In the genomic region with DNA sequence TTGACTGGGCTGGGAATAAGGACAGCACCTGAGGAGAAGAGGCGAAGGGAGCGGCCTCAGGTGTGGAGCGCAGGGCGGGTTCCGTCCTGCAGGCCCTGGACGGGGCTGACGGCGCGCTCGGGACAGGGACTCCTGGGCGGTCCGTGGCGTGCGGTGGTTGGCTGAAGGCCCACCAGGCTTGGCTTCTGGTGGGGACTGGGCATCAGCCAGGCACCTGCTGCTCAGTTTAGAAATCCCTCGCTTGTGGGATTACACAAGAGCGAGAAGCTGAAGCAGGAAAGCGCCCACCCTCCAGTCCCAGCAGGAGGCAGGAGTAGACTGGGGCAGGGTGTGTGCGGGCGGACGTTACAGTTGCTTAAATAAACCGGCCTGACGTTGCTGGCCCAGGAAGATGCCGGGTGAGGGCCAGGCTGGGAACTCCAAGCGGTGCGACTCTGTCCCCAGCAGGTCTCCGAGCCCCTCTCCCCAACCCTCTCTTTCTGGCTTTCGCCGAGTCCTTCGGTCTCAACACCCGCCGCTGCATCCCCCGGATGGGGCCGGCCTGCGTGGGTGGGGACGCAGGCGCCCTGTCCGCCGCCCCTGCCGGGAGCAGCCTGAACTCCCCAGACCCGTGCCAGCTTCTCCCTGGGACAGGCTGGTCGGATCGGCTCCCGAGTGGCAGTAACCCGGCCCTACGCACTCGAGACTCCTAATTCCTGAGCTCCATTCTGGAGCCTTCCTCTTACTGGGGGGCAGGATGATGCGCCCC, we compare ENCODE assay signal across 1 cellular context.
TF ChIP-seq lines count a peak whose summit lies in the region.

No MANE protein-coding gene starts in this region.

TF ChIP-seq in K562, 482 proteins besides CTCF, POLR2A, EP300 and RAD21 (continued from another document and continues in another):
- TF ChIP-seq POLR2AphosphoS5 (IDR thresholded peaks at IDR 0.05; ENCODE audit: control insufficient read depth, insufficient read depth, low read depth, low read length) (peak; percentile 47; the same call in 1 of the 2 replicates), RREB1 (CRISPR knock-in tag; IDR thresholded peaks at IDR 0.05) (no peak), ILF3 (IDR thresholded peaks at IDR 0.05; ENCODE audit: borderline replicate concordance) (no peak), VEZF1 (CRISPR knock-in tag; IDR thresholded peaks at IDR 0.05) (no peak), HOMEZ (CRISPR knock-in tag; IDR thresholded peaks at IDR 0.05) (no peak), NFATC3 (IDR thresholded peaks at IDR 0.05) (no peak), TSC22D4 (tag; IDR thresholded peaks at IDR 0.05) (no peak), CTBP1 (IDR thresholded peaks at IDR 0.05; ENCODE audit: borderline replicate concordance) (peak; percentile 23; the same call in 1 of the 2 replicates), TEAD1 (CRISPR knock-in tag; IDR thresholded peaks at IDR 0.05) (no peak; a peak in 1 of 4 replicates), ZBTB12 (CRISPR knock-in tag; IDR thresholded peaks at IDR 0.05) (no peak), ZFP30 (CRISPR knock-in tag; IDR thresholded peaks at IDR 0.05; ENCODE audit: borderline replicate concordance) (no peak), BCOR (IDR thresholded peaks at IDR 0.05) (0 out of 2 replicates have a peak, but pooled peaks have one; percentile 18), KAT7 (CRISPR knock-in tag; IDR thresholded peaks at IDR 0.05; ENCODE audit: borderline replicate concordance) (no peak), BRD4 (IDR thresholded peaks at IDR 0.05) (no peak), NFRKB (IDR thresholded peaks at IDR 0.05; ENCODE audit: low read depth) (no peak), ZNF311 (CRISPR knock-in tag; IDR thresholded peaks at IDR 0.05) (no peak), NR4A1 (CRISPR knock-in tag; IDR thresholded peaks at IDR 0.05) (no peak), NR4A1 (tag; IDR thresholded peaks at IDR 0.05) (no peak), SOX6 (IDR thresholded peaks at IDR 0.05) (no peak), RBBP5 (IDR thresholded peaks at IDR 0.05; ENCODE audit: borderline replicate concordance, insufficient read depth, low read length, poor library complexity, severe bottlenecking) (no peak), ZNF134 (CRISPR knock-in tag; conservative IDR thresholded peaks at IDR 0.05) (no peak), RB1 (IDR thresholded peaks at IDR 0.05; ENCODE audit: low read depth) (peak; percentile 29; the same call in 1 of the 2 replicates), GATAD2A (IDR thresholded peaks at IDR 0.05) (0 out of 2 replicates have a peak, but pooled peaks have one; percentile 11), ELF1 (tag; IDR thresholded peaks at IDR 0.05) (no peak; the same call in 1 of the 2 replicates), GTF2E2 (tag; IDR thresholded peaks at IDR 0.05) (no peak), ZNF316 (IDR thresholded peaks at IDR 0.05) (no peak), MBD2 (IDR thresholded peaks at IDR 0.05; ENCODE audit: borderline replicate concordance, low read depth) (no peak), ZFPM2 (CRISPR knock-in tag; IDR thresholded peaks at IDR 0.05) (no peak), CBFA2T3 (IDR thresholded peaks at IDR 0.05) (no peak), TRIM24 (IDR thresholded peaks at IDR 0.05) (no peak), ZNF780A (CRISPR knock-in tag; IDR thresholded peaks at IDR 0.05) (no peak), HMGN3 (IDR thresholded peaks at IDR 0.05; ENCODE audit: borderline replicate concordance, extremely low read depth, insufficient read length, low read depth, low read length) (no peak), MAFF (IDR thresholded peaks at IDR 0.05; ENCODE audit: low read length) (no peak), ZNF408 (CRISPR knock-in tag; IDR thresholded peaks at IDR 0.05; ENCODE audit: low read depth) (no peak), HCFC1 (IDR thresholded peaks at IDR 0.05; ENCODE audit: low read depth, low read length) (no peak), ZNF121 (CRISPR knock-in tag; conservative IDR thresholded peaks at IDR 0.05) (no peak), RBM22 (IDR thresholded peaks at IDR 0.05; ENCODE audit: low read depth, low read length, poor library complexity, severe bottlenecking) (peak; percentile 47), ELF4 (CRISPR knock-in tag; IDR thresholded peaks at IDR 0.05) (no peak), GATA2 (CRISPR knock-in tag; IDR thresholded peaks at IDR 0.05) (no peak), SIN3A (IDR thresholded peaks at IDR 0.05; ENCODE audit: borderline replicate concordance in 2 of 2, control insufficient read depth in 1 of 2, low read depth in 2 of 2, low read length in 2 of 2) (no peak; a peak in 1 of 4 replicates)
- TF ChIP-seq, protein P1, sequence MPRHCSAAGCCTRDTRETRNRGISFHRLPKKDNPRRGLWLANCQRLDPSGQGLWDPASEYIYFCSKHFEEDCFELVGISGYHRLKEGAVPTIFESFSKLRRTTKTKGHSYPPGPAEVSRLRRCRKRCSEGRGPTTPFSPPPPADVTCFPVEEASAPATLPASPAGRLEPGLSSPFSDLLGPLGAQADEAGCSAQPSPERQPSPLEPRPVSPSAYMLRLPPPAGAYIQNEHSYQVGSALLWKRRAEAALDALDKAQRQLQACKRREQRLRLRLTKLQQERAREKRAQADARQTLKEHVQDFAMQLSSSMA (CRISPR knock-in tag; IDR thresholded peaks at IDR 0.05), result no peak
- TF ChIP-seq, protein P2, sequence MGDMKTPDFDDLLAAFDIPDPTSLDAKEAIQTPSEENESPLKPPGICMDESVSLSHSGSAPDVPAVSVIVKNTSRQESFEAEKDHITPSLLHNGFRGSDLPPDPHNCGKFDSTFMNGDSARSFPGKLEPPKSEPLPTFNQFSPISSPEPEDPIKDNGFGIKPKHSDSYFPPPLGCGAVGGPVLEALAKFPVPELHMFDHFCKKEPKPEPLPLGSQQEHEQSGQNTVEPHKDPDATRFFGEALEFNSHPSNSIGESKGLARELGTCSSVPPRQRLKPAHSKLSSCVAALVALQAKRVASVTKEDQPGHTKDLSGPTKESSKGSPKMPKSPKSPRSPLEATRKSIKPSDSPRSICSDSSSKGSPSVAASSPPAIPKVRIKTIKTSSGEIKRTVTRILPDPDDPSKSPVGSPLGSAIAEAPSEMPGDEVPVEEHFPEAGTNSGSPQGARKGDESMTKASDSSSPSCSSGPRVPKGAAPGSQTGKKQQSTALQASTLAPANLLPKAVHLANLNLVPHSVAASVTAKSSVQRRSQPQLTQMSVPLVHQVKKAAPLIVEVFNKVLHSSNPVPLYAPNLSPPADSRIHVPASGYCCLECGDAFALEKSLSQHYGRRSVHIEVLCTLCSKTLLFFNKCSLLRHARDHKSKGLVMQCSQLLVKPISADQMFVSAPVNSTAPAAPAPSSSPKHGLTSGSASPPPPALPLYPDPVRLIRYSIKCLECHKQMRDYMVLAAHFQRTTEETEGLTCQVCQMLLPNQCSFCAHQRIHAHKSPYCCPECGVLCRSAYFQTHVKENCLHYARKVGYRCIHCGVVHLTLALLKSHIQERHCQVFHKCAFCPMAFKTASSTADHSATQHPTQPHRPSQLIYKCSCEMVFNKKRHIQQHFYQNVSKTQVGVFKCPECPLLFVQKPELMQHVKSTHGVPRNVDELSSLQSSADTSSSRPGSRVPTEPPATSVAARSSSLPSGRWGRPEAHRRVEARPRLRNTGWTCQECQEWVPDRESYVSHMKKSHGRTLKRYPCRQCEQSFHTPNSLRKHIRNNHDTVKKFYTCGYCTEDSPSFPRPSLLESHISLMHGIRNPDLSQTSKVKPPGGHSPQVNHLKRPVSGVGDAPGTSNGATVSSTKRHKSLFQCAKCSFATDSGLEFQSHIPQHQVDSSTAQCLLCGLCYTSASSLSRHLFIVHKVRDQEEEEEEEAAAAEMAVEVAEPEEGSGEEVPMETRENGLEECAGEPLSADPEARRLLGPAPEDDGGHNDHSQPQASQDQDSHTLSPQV (IDR thresholded peaks at IDR 0.05), result no peak
- TF ChIP-seq, protein P3, sequence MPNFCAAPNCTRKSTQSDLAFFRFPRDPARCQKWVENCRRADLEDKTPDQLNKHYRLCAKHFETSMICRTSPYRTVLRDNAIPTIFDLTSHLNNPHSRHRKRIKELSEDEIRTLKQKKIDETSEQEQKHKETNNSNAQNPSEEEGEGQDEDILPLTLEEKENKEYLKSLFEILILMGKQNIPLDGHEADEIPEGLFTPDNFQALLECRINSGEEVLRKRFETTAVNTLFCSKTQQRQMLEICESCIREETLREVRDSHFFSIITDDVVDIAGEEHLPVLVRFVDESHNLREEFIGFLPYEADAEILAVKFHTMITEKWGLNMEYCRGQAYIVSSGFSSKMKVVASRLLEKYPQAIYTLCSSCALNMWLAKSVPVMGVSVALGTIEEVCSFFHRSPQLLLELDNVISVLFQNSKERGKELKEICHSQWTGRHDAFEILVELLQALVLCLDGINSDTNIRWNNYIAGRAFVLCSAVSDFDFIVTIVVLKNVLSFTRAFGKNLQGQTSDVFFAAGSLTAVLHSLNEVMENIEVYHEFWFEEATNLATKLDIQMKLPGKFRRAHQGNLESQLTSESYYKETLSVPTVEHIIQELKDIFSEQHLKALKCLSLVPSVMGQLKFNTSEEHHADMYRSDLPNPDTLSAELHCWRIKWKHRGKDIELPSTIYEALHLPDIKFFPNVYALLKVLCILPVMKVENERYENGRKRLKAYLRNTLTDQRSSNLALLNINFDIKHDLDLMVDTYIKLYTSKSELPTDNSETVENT (CRISPR knock-in tag; IDR thresholded peaks at IDR 0.05), result no peak
